ENCODE assay signal across 1 cellular context in the genomic region with DNA sequence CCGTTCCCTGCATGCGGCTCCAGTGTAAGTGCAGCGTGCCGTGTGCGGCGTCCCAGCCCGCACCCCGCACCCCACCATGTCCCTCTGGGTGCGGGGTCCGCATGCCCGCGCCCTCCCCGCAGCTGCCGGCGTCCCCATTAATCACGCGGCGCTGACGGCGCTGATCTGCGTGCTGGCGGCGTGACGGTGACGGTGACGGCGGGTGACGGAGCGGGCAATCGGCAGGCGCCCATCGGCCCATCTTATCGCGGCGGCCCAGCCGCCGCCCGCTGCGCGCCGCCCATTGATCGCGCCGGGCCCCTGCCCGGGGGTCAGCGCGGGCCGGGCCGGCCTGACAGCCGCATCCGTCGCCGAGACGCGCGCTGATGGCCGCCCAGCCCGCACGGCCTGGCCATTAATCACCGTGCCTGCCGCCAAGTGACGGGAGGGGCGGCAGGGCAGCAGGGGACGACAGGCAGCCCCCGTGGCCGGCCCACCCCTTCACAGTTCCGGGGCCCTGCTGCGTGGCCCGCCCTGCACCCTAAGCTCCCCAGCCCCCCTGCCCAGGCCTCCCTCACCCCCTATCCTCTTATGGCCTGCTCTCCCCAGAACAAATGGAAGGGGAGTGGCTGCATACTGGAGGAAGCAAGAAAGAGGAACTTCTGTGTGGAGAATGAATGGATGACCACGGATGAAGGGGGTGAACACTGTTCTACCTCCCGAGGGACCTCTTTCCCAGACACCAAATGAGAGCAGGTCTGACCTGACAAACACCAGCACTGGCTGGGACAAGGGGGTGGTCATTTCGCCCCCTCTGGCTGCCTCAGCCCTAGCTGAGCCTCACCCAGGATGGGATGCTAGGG.
TF ChIP-seq lines count a peak whose summit lies in the region.

No MANE protein-coding gene starts in this region.

TF ChIP-seq in K562, 482 proteins besides CTCF, POLR2A, EP300 and RAD21 (continued from another document and continues in another):
- TF ChIP-seq, protein P1, sequence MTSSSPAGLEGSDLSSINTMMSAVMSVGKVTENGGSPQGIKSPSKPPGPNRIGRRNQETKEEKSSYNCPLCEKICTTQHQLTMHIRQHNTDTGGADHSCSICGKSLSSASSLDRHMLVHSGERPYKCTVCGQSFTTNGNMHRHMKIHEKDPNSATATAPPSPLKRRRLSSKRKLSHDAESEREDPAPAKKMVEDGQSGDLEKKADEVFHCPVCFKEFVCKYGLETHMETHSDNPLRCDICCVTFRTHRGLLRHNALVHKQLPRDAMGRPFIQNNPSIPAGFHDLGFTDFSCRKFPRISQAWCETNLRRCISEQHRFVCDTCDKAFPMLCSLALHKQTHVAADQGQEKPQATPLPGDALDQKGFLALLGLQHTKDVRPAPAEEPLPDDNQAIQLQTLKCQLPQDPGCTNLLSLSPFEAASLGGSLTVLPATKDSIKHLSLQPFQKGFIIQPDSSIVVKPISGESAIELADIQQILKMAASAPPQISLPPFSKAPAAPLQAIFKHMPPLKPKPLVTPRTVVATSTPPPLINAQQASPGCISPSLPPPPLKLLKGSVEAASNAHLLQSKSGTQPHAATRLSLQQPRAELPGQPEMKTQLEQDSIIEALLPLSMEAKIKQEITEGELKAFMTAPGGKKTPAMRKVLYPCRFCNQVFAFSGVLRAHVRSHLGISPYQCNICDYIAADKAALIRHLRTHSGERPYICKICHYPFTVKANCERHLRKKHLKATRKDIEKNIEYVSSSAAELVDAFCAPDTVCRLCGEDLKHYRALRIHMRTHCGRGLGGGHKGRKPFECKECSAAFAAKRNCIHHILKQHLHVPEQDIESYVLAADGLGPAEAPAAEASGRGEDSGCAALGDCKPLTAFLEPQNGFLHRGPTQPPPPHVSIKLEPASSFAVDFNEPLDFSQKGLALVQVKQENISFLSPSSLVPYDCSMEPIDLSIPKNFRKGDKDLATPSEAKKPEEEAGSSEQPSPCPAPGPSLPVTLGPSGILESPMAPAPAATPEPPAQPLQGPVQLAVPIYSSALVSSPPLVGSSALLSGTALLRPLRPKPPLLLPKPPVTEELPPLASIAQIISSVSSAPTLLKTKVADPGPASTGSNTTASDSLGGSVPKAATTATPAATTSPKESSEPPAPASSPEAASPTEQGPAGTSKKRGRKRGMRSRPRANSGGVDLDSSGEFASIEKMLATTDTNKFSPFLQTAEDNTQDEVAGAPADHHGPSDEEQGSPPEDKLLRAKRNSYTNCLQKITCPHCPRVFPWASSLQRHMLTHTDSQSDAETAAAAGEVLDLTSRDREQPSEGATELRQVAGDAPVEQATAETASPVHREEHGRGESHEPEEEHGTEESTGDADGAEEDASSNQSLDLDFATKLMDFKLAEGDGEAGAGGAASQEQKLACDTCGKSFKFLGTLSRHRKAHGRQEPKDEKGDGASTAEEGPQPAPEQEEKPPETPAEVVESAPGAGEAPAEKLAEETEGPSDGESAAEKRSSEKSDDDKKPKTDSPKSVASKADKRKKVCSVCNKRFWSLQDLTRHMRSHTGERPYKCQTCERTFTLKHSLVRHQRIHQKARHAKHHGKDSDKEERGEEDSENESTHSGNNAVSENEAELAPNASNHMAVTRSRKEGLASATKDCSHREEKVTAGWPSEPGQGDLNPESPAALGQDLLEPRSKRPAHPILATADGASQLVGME (CRISPR knock-in tag; IDR thresholded peaks at IDR 0.05) = no peak
- TF ChIP-seq NFIC (IDR thresholded peaks at IDR 0.05) (no peak), SRSF7 (optimal IDR thresholded peaks at IDR 0.05; ENCODE audit: low read depth, low read length) (no peak), ZNF23 (CRISPR knock-in tag; IDR thresholded peaks at IDR 0.05) (no peak), SMARCA5 (IDR thresholded peaks at IDR 0.05) (no peak), SETDB1 (IDR thresholded peaks at IDR 0.05; ENCODE audit: low read length) (no peak), ZNF224 (CRISPR knock-in tag; IDR thresholded peaks at IDR 0.05) (no peak), PTRF (tag; IDR thresholded peaks at IDR 0.05) (no peak), ATF1 (CRISPR knock-in tag; IDR thresholded peaks at IDR 0.05) (peak; percentile 51), ATF1 (tag; IDR thresholded peaks at IDR 0.05) (peak; percentile 95), BRCA1 (IDR thresholded peaks at IDR 0.05) (no peak), BRCA1 (CRISPR knock-in tag; IDR thresholded peaks at IDR 0.05) (no peak), COPS2 (conservative IDR thresholded peaks at IDR 0.05) (no peak), ZNF583 (CRISPR knock-in tag; IDR thresholded peaks at IDR 0.05) (no peak), TCFL5 (CRISPR knock-in tag; conservative IDR thresholded peaks at IDR 0.05) (no peak), ZNF143 (CRISPR knock-in tag; IDR thresholded peaks at IDR 0.05) (no peak), ETV5 (CRISPR knock-in tag; IDR thresholded peaks at IDR 0.05; ENCODE audit: low read depth) (no peak), TGIF2 (CRISPR knock-in tag; IDR thresholded peaks at IDR 0.05) (no peak), OTX1 (CRISPR knock-in tag; IDR thresholded peaks at IDR 0.05) (no peak), SRSF1 (IDR thresholded peaks at IDR 0.05; ENCODE audit: low read depth, low read length) (no peak), KAT2B (IDR thresholded peaks at IDR 0.05; ENCODE audit: low read depth, low read length) (no peak), MAZ (CRISPR knock-in tag; conservative IDR thresholded peaks at IDR 0.05 in 1 of 2, IDR thresholded peaks at IDR 0.05 in 1 of 2) (peak; percentile 51 to 72), HIVEP1 (CRISPR knock-in tag; IDR thresholded peaks at IDR 0.05) (no peak), GTF2F1 (IDR thresholded peaks at IDR 0.05; ENCODE audit: low read depth, low read length) (no peak), ZNF436 (CRISPR knock-in tag; IDR thresholded peaks at IDR 0.05) (no peak), MCM3 (IDR thresholded peaks at IDR 0.05) (no peak), BCL6 (CRISPR knock-in tag; IDR thresholded peaks at IDR 0.05) (no peak), PTBP1 (IDR thresholded peaks at IDR 0.05; ENCODE audit: low read depth, low read length) (no peak), GABPB1 (CRISPR knock-in tag; IDR thresholded peaks at IDR 0.05) (no peak; the same call in none of the 2 replicates), IFI16 (CRISPR knock-in tag; IDR thresholded peaks at IDR 0.05) (no peak), ZC3H11A (IDR thresholded peaks at IDR 0.05; ENCODE audit: low read depth, low read length) (no peak), SIN3B (IDR thresholded peaks at IDR 0.05; ENCODE audit: low read depth) (0 out of 2 replicates have a peak, but pooled peaks have one; percentile 12), ZNF174 (CRISPR knock-in tag; IDR thresholded peaks at IDR 0.05) (no peak), TBP (optimal IDR thresholded peaks at IDR 0.05; ENCODE audit: low read depth, low read length) (peak; percentile 45), ZNF282 (CRISPR knock-in tag; IDR thresholded peaks at IDR 0.05) (no peak), NR4A1 (CRISPR knock-in tag; IDR thresholded peaks at IDR 0.05) (no peak), NR4A1 (tag; IDR thresholded peaks at IDR 0.05) (peak; percentile 45; the same call in 1 of the 2 replicates), ZNF696 (CRISPR knock-in tag; conservative IDR thresholded peaks at IDR 0.05) (no peak)
- TF ChIP-seq, protein P2, sequence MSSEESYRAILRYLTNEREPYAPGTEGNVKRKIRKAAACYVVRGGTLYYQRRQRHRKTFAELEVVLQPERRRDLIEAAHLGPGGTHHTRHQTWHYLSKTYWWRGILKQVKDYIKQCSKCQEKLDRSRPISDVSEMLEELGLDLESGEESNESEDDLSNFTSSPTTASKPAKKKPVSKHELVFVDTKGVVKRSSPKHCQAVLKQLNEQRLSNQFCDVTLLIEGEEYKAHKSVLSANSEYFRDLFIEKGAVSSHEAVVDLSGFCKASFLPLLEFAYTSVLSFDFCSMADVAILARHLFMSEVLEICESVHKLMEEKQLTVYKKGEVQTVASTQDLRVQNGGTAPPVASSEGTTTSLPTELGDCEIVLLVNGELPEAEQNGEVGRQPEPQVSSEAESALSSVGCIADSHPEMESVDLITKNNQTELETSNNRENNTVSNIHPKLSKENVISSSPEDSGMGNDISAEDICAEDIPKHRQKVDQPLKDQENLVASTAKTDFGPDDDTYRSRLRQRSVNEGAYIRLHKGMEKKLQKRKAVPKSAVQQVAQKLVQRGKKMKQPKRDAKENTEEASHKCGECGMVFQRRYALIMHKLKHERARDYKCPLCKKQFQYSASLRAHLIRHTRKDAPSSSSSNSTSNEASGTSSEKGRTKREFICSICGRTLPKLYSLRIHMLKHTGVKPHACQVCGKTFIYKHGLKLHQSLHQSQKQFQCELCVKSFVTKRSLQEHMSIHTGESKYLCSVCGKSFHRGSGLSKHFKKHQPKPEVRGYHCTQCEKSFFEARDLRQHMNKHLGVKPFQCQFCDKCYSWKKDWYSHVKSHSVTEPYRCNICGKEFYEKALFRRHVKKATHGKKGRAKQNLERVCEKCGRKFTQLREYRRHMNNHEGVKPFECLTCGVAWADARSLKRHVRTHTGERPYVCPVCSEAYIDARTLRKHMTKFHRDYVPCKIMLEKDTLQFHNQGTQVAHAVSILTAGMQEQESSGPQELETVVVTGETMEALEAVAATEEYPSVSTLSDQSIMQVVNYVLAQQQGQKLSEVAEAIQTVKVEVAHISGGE (CRISPR knock-in tag; IDR thresholded peaks at IDR 0.05) = peak in 1 of 3 experiments; percentile 79; a peak in 2 of 6 replicates
- TF ChIP-seq, protein P3, sequence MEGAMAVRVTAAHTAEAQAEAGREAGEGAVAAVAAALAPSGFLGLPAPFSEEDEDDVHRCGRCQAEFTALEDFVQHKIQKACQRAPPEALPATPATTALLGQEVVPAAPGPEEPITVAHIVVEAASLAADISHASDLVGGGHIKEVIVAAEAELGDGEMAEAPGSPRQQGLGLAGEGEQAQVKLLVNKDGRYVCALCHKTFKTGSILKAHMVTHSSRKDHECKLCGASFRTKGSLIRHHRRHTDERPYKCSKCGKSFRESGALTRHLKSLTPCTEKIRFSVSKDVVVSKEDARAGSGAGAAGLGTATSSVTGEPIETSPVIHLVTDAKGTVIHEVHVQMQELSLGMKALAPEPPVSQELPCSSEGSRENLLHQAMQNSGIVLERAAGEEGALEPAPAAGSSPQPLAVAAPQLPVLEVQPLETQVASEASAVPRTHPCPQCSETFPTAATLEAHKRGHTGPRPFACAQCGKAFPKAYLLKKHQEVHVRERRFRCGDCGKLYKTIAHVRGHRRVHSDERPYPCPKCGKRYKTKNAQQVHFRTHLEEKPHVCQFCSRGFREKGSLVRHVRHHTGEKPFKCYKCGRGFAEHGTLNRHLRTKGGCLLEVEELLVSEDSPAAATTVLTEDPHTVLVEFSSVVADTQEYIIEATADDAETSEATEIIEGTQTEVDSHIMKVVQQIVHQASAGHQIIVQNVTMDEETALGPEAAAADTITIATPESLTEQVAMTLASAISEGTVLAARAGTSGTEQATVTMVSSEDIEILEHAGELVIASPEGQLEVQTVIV (CRISPR knock-in tag; IDR thresholded peaks at IDR 0.05; ENCODE audit: borderline replicate concordance) = no peak
- TF ChIP-seq, protein P4, sequence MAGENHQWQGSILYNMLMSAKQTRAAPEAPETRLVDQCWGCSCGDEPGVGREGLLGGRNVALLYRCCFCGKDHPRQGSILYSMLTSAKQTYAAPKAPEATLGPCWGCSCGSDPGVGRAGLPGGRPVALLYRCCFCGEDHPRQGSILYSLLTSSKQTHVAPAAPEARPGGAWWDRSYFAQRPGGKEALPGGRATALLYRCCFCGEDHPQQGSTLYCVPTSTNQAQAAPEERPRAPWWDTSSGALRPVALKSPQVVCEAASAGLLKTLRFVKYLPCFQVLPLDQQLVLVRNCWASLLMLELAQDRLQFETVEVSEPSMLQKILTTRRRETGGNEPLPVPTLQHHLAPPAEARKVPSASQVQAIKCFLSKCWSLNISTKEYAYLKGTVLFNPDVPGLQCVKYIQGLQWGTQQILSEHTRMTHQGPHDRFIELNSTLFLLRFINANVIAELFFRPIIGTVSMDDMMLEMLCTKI (IDR thresholded peaks at IDR 0.05; ENCODE audit: partially characterized antibody) = no peak
- TF ChIP-seq, protein P5, sequence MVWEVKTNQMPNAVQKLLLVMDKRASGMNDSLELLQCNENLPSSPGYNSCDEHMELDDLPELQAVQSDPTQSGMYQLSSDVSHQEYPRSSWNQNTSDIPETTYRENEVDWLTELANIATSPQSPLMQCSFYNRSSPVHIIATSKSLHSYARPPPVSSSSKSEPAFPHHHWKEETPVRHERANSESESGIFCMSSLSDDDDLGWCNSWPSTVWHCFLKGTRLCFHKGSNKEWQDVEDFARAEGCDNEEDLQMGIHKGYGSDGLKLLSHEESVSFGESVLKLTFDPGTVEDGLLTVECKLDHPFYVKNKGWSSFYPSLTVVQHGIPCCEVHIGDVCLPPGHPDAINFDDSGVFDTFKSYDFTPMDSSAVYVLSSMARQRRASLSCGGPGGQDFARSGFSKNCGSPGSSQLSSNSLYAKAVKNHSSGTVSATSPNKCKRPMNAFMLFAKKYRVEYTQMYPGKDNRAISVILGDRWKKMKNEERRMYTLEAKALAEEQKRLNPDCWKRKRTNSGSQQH (CRISPR knock-in tag; IDR thresholded peaks at IDR 0.05) = no peak
- TF ChIP-seq, protein P6, sequence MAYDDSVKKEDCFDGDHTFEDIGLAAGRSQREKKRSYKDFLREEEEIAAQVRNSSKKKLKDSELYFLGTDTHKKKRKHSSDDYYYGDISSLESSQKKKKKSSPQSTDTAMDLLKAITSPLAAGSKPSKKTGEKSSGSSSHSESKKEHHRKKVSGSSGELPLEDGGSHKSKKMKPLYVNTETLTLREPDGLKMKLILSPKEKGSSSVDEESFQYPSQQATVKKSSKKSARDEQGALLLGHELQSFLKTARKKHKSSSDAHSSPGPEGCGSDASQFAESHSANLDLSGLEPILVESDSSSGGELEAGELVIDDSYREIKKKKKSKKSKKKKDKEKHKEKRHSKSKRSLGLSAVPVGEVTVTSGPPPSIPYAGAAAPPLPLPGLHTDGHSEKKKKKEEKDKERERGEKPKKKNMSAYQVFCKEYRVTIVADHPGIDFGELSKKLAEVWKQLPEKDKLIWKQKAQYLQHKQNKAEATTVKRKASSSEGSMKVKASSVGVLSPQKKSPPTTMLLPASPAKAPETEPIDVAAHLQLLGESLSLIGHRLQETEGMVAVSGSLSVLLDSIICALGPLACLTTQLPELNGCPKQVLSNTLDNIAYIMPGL (CRISPR knock-in tag; IDR thresholded peaks at IDR 0.05) = no peak
- TF ChIP-seq, protein P7, sequence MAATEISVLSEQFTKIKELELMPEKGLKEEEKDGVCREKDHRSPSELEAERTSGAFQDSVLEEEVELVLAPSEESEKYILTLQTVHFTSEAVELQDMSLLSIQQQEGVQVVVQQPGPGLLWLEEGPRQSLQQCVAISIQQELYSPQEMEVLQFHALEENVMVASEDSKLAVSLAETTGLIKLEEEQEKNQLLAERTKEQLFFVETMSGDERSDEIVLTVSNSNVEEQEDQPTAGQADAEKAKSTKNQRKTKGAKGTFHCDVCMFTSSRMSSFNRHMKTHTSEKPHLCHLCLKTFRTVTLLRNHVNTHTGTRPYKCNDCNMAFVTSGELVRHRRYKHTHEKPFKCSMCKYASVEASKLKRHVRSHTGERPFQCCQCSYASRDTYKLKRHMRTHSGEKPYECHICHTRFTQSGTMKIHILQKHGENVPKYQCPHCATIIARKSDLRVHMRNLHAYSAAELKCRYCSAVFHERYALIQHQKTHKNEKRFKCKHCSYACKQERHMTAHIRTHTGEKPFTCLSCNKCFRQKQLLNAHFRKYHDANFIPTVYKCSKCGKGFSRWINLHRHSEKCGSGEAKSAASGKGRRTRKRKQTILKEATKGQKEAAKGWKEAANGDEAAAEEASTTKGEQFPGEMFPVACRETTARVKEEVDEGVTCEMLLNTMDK (IDR thresholded peaks at IDR 0.05; ENCODE audit: borderline replicate concordance, insufficient read depth, low read depth, low read length, poor library complexity, severe bottlenecking) = no peak
